13 cellular contexts compared by ENCODE assay signal in the genomic region with DNA sequence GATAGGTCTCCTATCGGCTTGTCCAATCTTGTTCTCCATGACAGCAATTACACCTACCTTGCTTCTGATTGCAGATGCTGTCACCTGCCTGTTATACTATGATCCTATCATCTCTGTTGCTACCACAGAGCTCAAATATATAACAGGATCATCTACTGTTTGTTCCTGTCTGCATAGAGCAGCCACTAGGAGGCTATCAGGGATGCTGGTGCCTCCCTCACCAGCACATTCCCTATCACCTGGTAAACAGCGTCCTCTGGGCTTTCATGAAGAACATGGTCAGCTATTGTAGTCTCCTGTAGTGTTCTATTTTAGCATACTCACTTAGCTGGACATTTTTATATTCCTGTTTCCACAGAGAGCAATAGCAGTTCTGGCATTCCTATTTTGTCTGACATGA.
A peak's percentile ranks its signal among the peaks of the same experiment; 100 is the strongest.
DNase-seq lines count a peak whose midpoint lies in the region; TF ChIP-seq lines count a peak whose summit lies in the region.
"Had no signal": no experiment of that assay in that cellular context is flagged by ENCODE, and none has a peak within 500 bp of the region (broad histone marks: within the 10 kb centered on the region; RNA-seq: fewer than 3 reads in every experiment).

No MANE protein-coding gene starts in this region.

- H3K4me1 ChIP-seq in mesendoderm (ENCODE audit: control insufficient read depth, low read depth, low read length) (no peaks in the 10 kb centered on the region), HAP-1 (no peaks in the 10 kb centered on the region)
- H3K4me1 ChIP-seq: colonic mucosa, parathyroid adenoma had no signal

- H3K36me3 ChIP-seq in brain microvascular endothelial cell (replicated peaks) (no peaks in the 10 kb centered on the region), mesendoderm (ENCODE audit: control insufficient read depth, insufficient read depth, low read length) (no peaks in the 10 kb centered on the region), HAP-1 (replicated peaks) (no peaks in the 10 kb centered on the region)
- H3K36me3 ChIP-seq: colonic mucosa had no signal

- H3K79me1 ChIP-seq in mesendoderm (ENCODE audit: low read length), result no peaks in the 10 kb centered on the region

- no peak overlapping the region for H3K4ac ChIP-seq in mesendoderm (ENCODE audit: low read depth, low read length)

- no peak overlapping the region for H4K8ac ChIP-seq in mesendoderm (ENCODE audit: low read depth, low read length)

- H3K4me3 ChIP-seq in brain microvascular endothelial cell (ENCODE audit: low read depth, low read length), result no peak overlapping the region
- no peak overlapping the region for H3K4me3 ChIP-seq in mesendoderm (ENCODE audit: low read length)
- H3K4me3 ChIP-seq in HAP-1, result no peak overlapping the region
- H3K4me3 ChIP-seq: colonic mucosa had no signal

- no peak overlapping the region for H2AK5ac ChIP-seq in mesendoderm (ENCODE audit: low read length)

- DNase-seq in DMS 273 (lab: John Stamatoyannopoulos, UW; ENCODE audit: unreplicated experiment) (peak; percentile 0), DMS 273 treated with DMSO at 0.1 percent for 48 hours (lab: John Stamatoyannopoulos, UW) (no peak), NCI-H510A (lab: John Stamatoyannopoulos, UW) (peak; percentile 15), brain microvascular endothelial cell (no peak), mesendoderm (peak; percentile 75), HAP-1 (ENCODE audit: low spot score in 2 of 2) (no peak), G401 (ENCODE audit: low spot score) (no peak)
- DNase-seq in activated CD4-positive, alpha-beta T cell treated with anti-CD3 and anti-CD28 coated beads, Interleukin-2, amount 50 U/mL, for 48 hours, result no peak
- DNase-seq: activated T-cell treated with anti-CD3 and anti-CD28 coated beads, Interleukin-2, amount 50 U/mL, for 24 hours; colonic mucosa; NCI-H1436 treated with DMSO at 0.1 percent for 48 hours; stimulated activated CD4-positive, alpha-beta T cell treated with anti-CD3 and anti-CD28 coated beads, Interleukin-12 subunit alpha, Interleukin-12 subunit beta, amount 100 ng/mL, for 4 hours had no signal

- WGBS in mesendoderm (ENCODE audit: extremely low coverage, insufficient coverage, low lambda C conversion rate), result no CpG with 5 or more reads among the region's 2 CpGs

- no peaks in the 10 kb centered on the region for H3K79me2 ChIP-seq in mesendoderm (ENCODE audit: control insufficient read depth, insufficient read depth, low read length)
- H3K79me2 ChIP-seq: parathyroid adenoma had no signal

- no peaks in the 10 kb centered on the region for H3K27me3 ChIP-seq in brain microvascular endothelial cell (replicated peaks)
- H3K27me3 ChIP-seq in mesendoderm (ENCODE audit: insufficient read depth, low read length, poor library complexity), result no peaks in the 10 kb centered on the region
- no peaks in the 10 kb centered on the region for H3K27me3 ChIP-seq in HAP-1 (ENCODE audit: low read depth)
- H3K27me3 ChIP-seq: colonic mucosa had no signal

- H3K18ac ChIP-seq in mesendoderm (ENCODE audit: low read length), result no peak overlapping the region

- no peak overlapping the region for H3K23ac ChIP-seq in mesendoderm (ENCODE audit: low read length)

- H4K5ac ChIP-seq in mesendoderm (ENCODE audit: low read length), result no peak overlapping the region

- H3K27ac ChIP-seq in brain microvascular endothelial cell, result no peak overlapping the region
- no peak overlapping the region for H3K27ac ChIP-seq in mesendoderm (ENCODE audit: low read depth, low read length)
- H3K27ac ChIP-seq: colonic mucosa, parathyroid adenoma had no signal

- no peak overlapping the region for H2BK5ac ChIP-seq in mesendoderm (ENCODE audit: low read length)

- no peak overlapping the region for H2BK120ac ChIP-seq in mesendoderm (ENCODE audit: low read depth, low read length)

- H3K4me2 ChIP-seq in mesendoderm (ENCODE audit: low read length), result no peak overlapping the region

- peak; percentile 45 for TF ChIP-seq CTCF in brain microvascular endothelial cell (IDR thresholded peaks at IDR 0.05; ENCODE audit: low read depth, low read length, missing control alignments)

- no peak overlapping the region for H2BK15ac ChIP-seq in mesendoderm (replicated peaks; ENCODE audit: low read depth)

- in situ Hi-C loops in brain microvascular endothelial cell (cut with HindIII; ENCODE audit: low pct_ligation_motif_present, low sequenced_read_pairs), result no loop called here
- in situ Hi-C loops in HAP-1 (cut with MboI; ENCODE audit: low sequenced_read_pairs), result no loop called here
- in situ Hi-C loops in G401 (cut with HindIII; ENCODE audit: low sequenced_read_pairs), result no loop called here

- H3K56ac ChIP-seq in mesendoderm (ENCODE audit: low read length), result no peak overlapping the region

- no peak overlapping the region for H3K9ac ChIP-seq in mesendoderm (ENCODE audit: low read length)
- H3K9ac ChIP-seq: parathyroid adenoma had no signal

- H3K9me3 ChIP-seq in HAP-1, result no peaks in the 10 kb centered on the region
- H3K9me3 ChIP-seq: colonic mucosa had no signal

Comparison
In these comparisons a context has a peak if more than half of its experiments do, and no peak if none do; other contexts are left out.
1. DNase-seq: peak in DMS 273 (single experiment), NCI-H510A (single experiment) and mesendoderm (single experiment); none in DMS 273 treated with DMSO at 0.1 percent for 48 hours (single experiment), brain microvascular endothelial cell (single experiment), activated CD4-positive, alpha-beta T cell treated with anti-CD3 and anti-CD28 coated beads, Interleukin-2, amount 50 U/mL, for 48 hours (0 of 2), HAP-1 (0 of 2) and G401 (single experiment).